8 cellular contexts compared by ENCODE assay signal in genomic region chr9:133375724-133376654, GRCh38. TPM values are rescaled to one million over a fixed set of nuclear protein-coding genes. Genes with fewer than 3 reads are reported as not detected.
A peak's percentile ranks its signal among the peaks of the same experiment; 100 is the strongest.
DNase-seq lines count a peak whose midpoint lies in the region; ATAC-seq lines count a peak whose summit lies in the region.

Gene STKLD1, plus strand, starts transcription at chr9:133376366. Its CDS starts 108 bp downstream, at chr9:133376474.
Gene SURF4, minus strand, starts transcription at chr9:133376060. Its CDS starts 91 bp downstream, at chr9:133375969.

- no peaks in the 10 kb centered on the region for H3K36me3 ChIP-seq in effector memory CD4-positive, alpha-beta T cell (ENCODE audit: control insufficient read depth, insufficient read depth, low read length)
- peaks cover 19 to 21% of the 10 kb centered on the region in 2 experiments for H3K36me3 ChIP-seq in mesenchymal stem cell (ENCODE audit: control insufficient read depth in 1 of 2, insufficient read depth in 2 of 2, low read depth in 1 of 2, low read length in 2 of 2)

- H4K91ac ChIP-seq in mesenchymal stem cell (ENCODE audit: low read length) = peak within 1 kb of the TSS; percentile 96

- H3K27me3 ChIP-seq in effector memory CD4-positive, alpha-beta T cell (replicated peaks; ENCODE audit: control insufficient read depth, insufficient read depth, low read length, poor library complexity, severe bottlenecking) = no peaks in the 10 kb centered on the region
- no peaks in the 10 kb centered on the region for H3K27me3 ChIP-seq in mesenchymal stem cell (ENCODE audit: control insufficient read depth in 1 of 2, insufficient read depth in 1 of 2, low read length in 2 of 2)

- peak within 1 kb of the TSS; percentile 78 for H2AK5ac ChIP-seq in mesenchymal stem cell (ENCODE audit: low read length, severe bottlenecking)

- H3K9me3 ChIP-seq in effector memory CD4-positive, alpha-beta T cell (ENCODE audit: control insufficient read depth, low read length) = no peaks in the 10 kb centered on the region
- no peaks in the 10 kb centered on the region for H3K9me3 ChIP-seq in mesenchymal stem cell (ENCODE audit: control insufficient read depth, low read length)

- peaks cover 4% of the 10 kb centered on the region for H3K79me1 ChIP-seq in mesenchymal stem cell (replicated peaks; ENCODE audit: low read length, poor library complexity, severe bottlenecking)

- peak within 1 kb of the TSS; percentile 93 for H2AFZ ChIP-seq in mesenchymal stem cell (ENCODE audit: low read depth, low read length)

- peak within 1 kb of the TSS; percentile 86 for H2BK120ac ChIP-seq in mesenchymal stem cell (ENCODE audit: low read depth, low read length)

- H2BK15ac ChIP-seq in mesenchymal stem cell (ENCODE audit: low read depth, poor library complexity, severe bottlenecking) = peak within 1 kb of the TSS; percentile 97

- H3K4me1 ChIP-seq in effector memory CD4-positive, alpha-beta T cell (ENCODE audit: control insufficient read depth, insufficient read depth, low read length, poor library complexity, severe bottlenecking) = peaks cover 40% of the 10 kb centered on the region
- peaks cover 34% of the 10 kb centered on the region for H3K4me1 ChIP-seq in mesenchymal stem cell (ENCODE audit: control insufficient read depth, insufficient read depth, low read depth, low read length)

- H3K14ac ChIP-seq in mesenchymal stem cell (ENCODE audit: low read length in 2 of 2) = peak within 1 kb of the TSS; percentile 94 to 99

- peak within 1 kb of the TSS; percentile 100 for H3K9ac ChIP-seq in mesenchymal stem cell (ENCODE audit: low read length)

- H3K4me3 ChIP-seq in effector memory CD4-positive, alpha-beta T cell (ENCODE audit: insufficient read depth, low read depth, low read length, poor library complexity, severe bottlenecking) = peak within 1 kb of the TSS; percentile 71
- H3K4me3 ChIP-seq in mesenchymal stem cell (ENCODE audit: insufficient read depth in 1 of 2, low read depth in 1 of 2, low read length in 2 of 2) = peak within 1 kb of the TSS; percentile 95 to 99

- DNase-seq in COR-L47 (lab: John Stamatoyannopoulos, UW) (peak; percentile 95), HT1080 (ENCODE audit: low read depth) (peak; percentile 94), mesenchymal stem cell (peak; percentile 95)
- peak; percentile 84 for DNase-seq in NK-92 treated with Interleukin-12 subunit alpha and Interleukin-12 subunit beta, amount 100 ng/mL, for 24 hours (lab: John Stamatoyannopoulos, UW)
- DNase-seq in activated CD8-positive, alpha-beta memory T cell treated with anti-CD3 and anti-CD28 coated beads for 4 hours (ENCODE audit: low read depth in 2 of 2) = peak; percentile 88 to 90
- DNase-seq in effector memory CD4-positive, alpha-beta T cell = peak; percentile 87 to 88 (median 87)
- peak; percentile 86 for DNase-seq in stimulated activated CD8-positive, alpha-beta memory T cell treated with anti-CD3 and anti-CD28 coated beads, Interleukin-12 subunit alpha, Interleukin-12 subunit beta, amount 100 ng/mL, for 1 hour (ENCODE audit: low read depth)

- peak; percentile 89 for ATAC-seq in GM21381 (IDR thresholded peaks at IDR 0.05; ENCODE audit: unreplicated experiment)

- H3K27ac ChIP-seq in effector memory CD4-positive, alpha-beta T cell (ENCODE audit: insufficient read depth, low read length, poor library complexity, severe bottlenecking) = peak within 1 kb of the TSS; percentile 92
- H3K27ac ChIP-seq in mesenchymal stem cell (ENCODE audit: low read length, poor library complexity, severe bottlenecking) = peak within 1 kb of the TSS; percentile 64

- 3% methylated on average over 92 of the region's 120 CpGs for WGBS in mesenchymal stem cell

- peak within 1 kb of the TSS; percentile 68 to 77 for H3K23ac ChIP-seq in mesenchymal stem cell (ENCODE audit: low read length in 2 of 2)

- H3K4ac ChIP-seq in mesenchymal stem cell (ENCODE audit: low read depth in 1 of 2, low read length in 2 of 2) = peak within 1 kb of the TSS; percentile 99 to 100

- peak within 1 kb of the TSS; percentile 97 for H2BK5ac ChIP-seq in mesenchymal stem cell (ENCODE audit: low read depth, low read length, poor library complexity, severe bottlenecking)

- peak within 1 kb of the TSS in 1 of 2 experiments; percentile 90 for H2BK12ac ChIP-seq in mesenchymal stem cell (ENCODE audit: low read length in 2 of 2)

- peak within 1 kb of the TSS; percentile 98 for H3K4me2 ChIP-seq in mesenchymal stem cell (ENCODE audit: low read length, poor library complexity, severe bottlenecking)

- H4K8ac ChIP-seq in mesenchymal stem cell (ENCODE audit: low read length) = peak within 1 kb of the TSS; percentile 96

- peak within 1 kb of the TSS; percentile 97 to 99 for H3K18ac ChIP-seq in mesenchymal stem cell (ENCODE audit: low read depth in 1 of 2, low read length in 2 of 2)

RNA-seq across cellular contexts. Expression of gene STKLD1, which starts in this region (rescaled TPM):
- not detected in 2 replicates for total RNA-seq in HT1080 (2014; rRNA removed; shearing (Covaris generic))
- 0.33 and 0.48 TPM in 2 replicates for polyA plus RNA-seq in HT1080 (2015; cell fraction: cytosol; rRNA removed)
- polyA plus RNA-seq in HT1080 (2015; cell fraction: nucleus; rRNA removed) = 0.18 and 0.20 TPM in 2 replicates
- 0.99 TPM for polyA plus RNA-seq in mesenchymal stem cell (2013, experiment 1 of 2)
- 0.55 TPM for polyA plus RNA-seq in mesenchymal stem cell (2013, experiment 2 of 2)

RNA-seq across cellular contexts. Expression of gene SURF4, which starts in this region (rescaled TPM):
- total RNA-seq in HT1080 (2014; rRNA removed; shearing (Covaris generic)) = 220 and 286 TPM in 2 replicates
- polyA plus RNA-seq in HT1080 (2015; cell fraction: cytosol; rRNA removed) = 222 and 237 TPM in 2 replicates
- polyA plus RNA-seq in HT1080 (2015; cell fraction: nucleus; rRNA removed) = 143 and 144 TPM in 2 replicates
- polyA plus RNA-seq in mesenchymal stem cell (2013, experiment 1 of 2) = 275 TPM
- 281 TPM for polyA plus RNA-seq in mesenchymal stem cell (2013, experiment 2 of 2)

Comparison
In these comparisons a context has a peak if more than half of its experiments do, and no peak if none do; other contexts are left out.
1. Peak in every context shown above with its lines: DNase-seq, ATAC-seq, H3K4me3 ChIP-seq and H3K27ac ChIP-seq.